8 cellular contexts compared by ENCODE assay signal in genomic region chr19:8004723-8005513, GRCh38. TPM values are rescaled to one million over a fixed set of nuclear protein-coding genes. Genes with fewer than 3 reads are reported as not detected.
DNase-seq lines count a peak whose midpoint lies in the region; ATAC-seq and TF ChIP-seq lines count a peak whose summit lies in the region.

No MANE protein-coding gene starts in this region.

- no peaks in the 10 kb centered on the region for H3K27me3 ChIP-seq in GM06990 (replicated peaks; ENCODE audit: control insufficient read depth, insufficient read depth, low read length)

- H3K4me3 ChIP-seq in GM06990 (replicated peaks; ENCODE audit: low read depth, low read length) (peak overlapping the region; percentile 66), skeletal muscle cell (ENCODE audit: low read depth, low read length) (peak overlapping the region; percentile 69)

- peaks cover 5% of the 10 kb centered on the region for H3K36me3 ChIP-seq in GM06990 (ENCODE audit: control insufficient read depth, insufficient read depth, low read length)

- TF ChIP-seq CTCF in GM06990 (IDR thresholded peaks at IDR 0.05; ENCODE audit: insufficient read depth, low read length, poor library complexity, severe bottlenecking), result no peak

- intact Hi-C loops in left ventricle myocardium superior (cut with micrococcal nuclease), result loop anchor here (10.0 kb wide), 1 partner anchor 60 kb away; the partner anchor contains the start of gene TIMM44

- no peak for DNase-seq in GM06990 (ENCODE audit: extremely low read depth, insufficient read length)
- peak; percentile 37 for DNase-seq in M059J (ENCODE audit: low read depth)
- DNase-seq in activated effector memory CD4-positive, alpha-beta T cell treated with Interleukin-2 at 50 U/mL for 16 hours, result peak; percentile 14
- DNase-seq in left ventricle myocardium superior, result peak; percentile 44
- no peak for DNase-seq in skeletal muscle cell (ENCODE audit: low read depth)
- no peak for DNase-seq in SIG-M5 (lab: John Stamatoyannopoulos, UW)
- no peak for DNase-seq in pons (ENCODE audit: low spot score)

- ATAC-seq in GM21786 (IDR thresholded peaks at IDR 0.05; ENCODE audit: unreplicated experiment), result peak; percentile 8
- ATAC-seq in left ventricle myocardium superior, result no peak

RNA-seq across cellular contexts. Expression of gene ELAVL1, which starts 0.5 kb away (rescaled TPM):
- total RNA-seq in M059J (2014; rRNA removed; shearing (Covaris generic)), result 57.5 and 75.3 TPM in 2 replicates
- 53.3 TPM for total RNA-seq in left ventricle myocardium superior

RNA-seq across cellular contexts. Expression of gene CCL25, which starts 47.6 kb away (rescaled TPM):
- not detected in 2 replicates for total RNA-seq in M059J (2014; rRNA removed; shearing (Covaris generic))
- not detected for total RNA-seq in left ventricle myocardium superior

Comparison
In these comparisons a context has a peak if more than half of its experiments do, and no peak if none do; other contexts are left out.
1. DNase-seq: peak in M059J (single experiment), activated effector memory CD4-positive, alpha-beta T cell treated with Interleukin-2 at 50 U/mL for 16 hours (single experiment) and left ventricle myocardium superior (single experiment); none in GM06990 (single experiment), skeletal muscle cell (single experiment), SIG-M5 (single experiment) and pons (single experiment).